In genomic region chr10:102814873-102815661, GRCh38 we compare ENCODE assay signal across 1 cellular context.
A peak's percentile ranks its signal among the peaks of the same experiment; 100 is the strongest.
TF ChIP-seq lines count a peak whose summit lies in the region.

No MANE protein-coding gene starts in this region.

TF ChIP-seq in HepG2, 621 proteins besides CTCF, POLR2A, EP300 and RAD21 (continued from another document and continues in another):
- TF ChIP-seq ZNF639 (CRISPR knock-in tag; conservative IDR thresholded peaks at IDR 0.05): peak; percentile 40; the same call in 1 of the 2 replicates
- TF ChIP-seq HHEX (CRISPR knock-in tag; IDR thresholded peaks at IDR 0.05): peak; percentile 47; the same call in 1 of the 2 replicates
- TF ChIP-seq AHDC1 (CRISPR knock-in tag; IDR thresholded peaks at IDR 0.05; ENCODE audit: borderline replicate concordance): peak; percentile 61; the same call in 1 of the 2 replicates
- TF ChIP-seq ZNF609 (CRISPR knock-in tag; IDR thresholded peaks at IDR 0.05; ENCODE audit: borderline replicate concordance): peak; percentile 77; the same call in 1 of the 2 replicates
- peak; percentile 79; the same call in 1 of the 2 replicates for TF ChIP-seq HINFP (CRISPR knock-in tag; IDR thresholded peaks at IDR 0.05; ENCODE audit: low read depth)
- peak; percentile 77; the same call in 1 of the 2 replicates for TF ChIP-seq NAIF1 (CRISPR knock-in tag; IDR thresholded peaks at IDR 0.05; ENCODE audit: borderline replicate concordance)
- TF ChIP-seq ZNF253 (CRISPR knock-in tag; IDR thresholded peaks at IDR 0.05; ENCODE audit: borderline replicate concordance): peak; percentile 82; the same call in 1 of the 2 replicates
- TF ChIP-seq HDAC2 (CRISPR knock-in tag; IDR thresholded peaks at IDR 0.05): peak; percentile 88
- peak; percentile 40; the same call in 1 of the 2 replicates for TF ChIP-seq KMT2B (CRISPR knock-in tag; IDR thresholded peaks at IDR 0.05)
- 0 out of 2 replicates have a peak, but pooled peaks have one; percentile 37 for TF ChIP-seq CSRNP1 (CRISPR knock-in tag; IDR thresholded peaks at IDR 0.05)
- peak; percentile 28; the same call in 1 of the 2 replicates for TF ChIP-seq JUN (CRISPR knock-in tag; IDR thresholded peaks at IDR 0.05)
- TF ChIP-seq TFE3 (CRISPR knock-in tag; IDR thresholded peaks at IDR 0.05): peak; percentile 62
- TF ChIP-seq ZNF280D (CRISPR knock-in tag; IDR thresholded peaks at IDR 0.05): peak; percentile 83; the same call in 1 of the 2 replicates
- peak; percentile 64 for TF ChIP-seq HNF4A (CRISPR knock-in tag; IDR thresholded peaks at IDR 0.05)
- 0 out of 2 replicates have a peak, but pooled peaks have one; percentile 22 for TF ChIP-seq KLF9 (CRISPR knock-in tag; IDR thresholded peaks at IDR 0.05; ENCODE audit: low read depth)
- peak; percentile 43; the same call in 1 of the 2 replicates for TF ChIP-seq FOXK2 (IDR thresholded peaks at IDR 0.05)
- 0 out of 2 replicates have a peak, but pooled peaks have one; percentile 67 for TF ChIP-seq ZNF432 (CRISPR knock-in tag; IDR thresholded peaks at IDR 0.05; ENCODE audit: borderline replicate concordance)
- peak; percentile 96 for TF ChIP-seq MLX (CRISPR knock-in tag; IDR thresholded peaks at IDR 0.05)
- peak; percentile 39; the same call in 1 of the 2 replicates for TF ChIP-seq ZNF292 (CRISPR knock-in tag; IDR thresholded peaks at IDR 0.05; ENCODE audit: borderline replicate concordance, low read depth)
- TF ChIP-seq ATF1 (CRISPR knock-in tag; IDR thresholded peaks at IDR 0.05): peak; percentile 67
- no peak for TF ChIP-seq ARNT (IDR thresholded peaks at IDR 0.05)
- TF ChIP-seq ZNF354B (CRISPR knock-in tag; IDR thresholded peaks at IDR 0.05): peak; percentile 83; the same call in 1 of the 2 replicates
- peak; percentile 8 for TF ChIP-seq TFAP4 (IDR thresholded peaks at IDR 0.05; ENCODE audit: borderline replicate concordance, low read depth)
- TF ChIP-seq IKZF5 (CRISPR knock-in tag; IDR thresholded peaks at IDR 0.05): peak; percentile 98
